In genomic region chr11:106875013-106875412, GRCh38 we compare ENCODE assay signal across 13 cellular contexts.
DNase-seq lines count a peak whose midpoint lies in the region; ATAC-seq and TF ChIP-seq lines count a peak whose summit lies in the region.
"Had no signal": no experiment of that assay in that cellular context is flagged by ENCODE, and none has a peak within 500 bp of the region (broad histone marks: within the 10 kb centered on the region; RNA-seq: fewer than 3 reads in every experiment).

No MANE protein-coding gene starts in this region.

- no peaks in the 10 kb centered on the region for H3K36me3 ChIP-seq in WERI-Rb-1

- no peaks in the 10 kb centered on the region for H3K9me3 ChIP-seq in WERI-Rb-1 (ENCODE audit: severe bottlenecking)

- ATAC-seq in SK-N-SH treated with all-trans-retinoic acid at 6 μM for 48 hours: peak; percentile 58; the same call in 2 of the 3 replicates
- ATAC-seq: CD8-positive, alpha-beta T cell had no signal

- DNase-seq in HT1080 (ENCODE audit: low read depth): peak; percentile 8
- DNase-seq in choroid plexus epithelial cell (ENCODE audit: low read depth): peak; percentile 44
- peak; percentile 36 for DNase-seq in iris pigment epithelial cell (ENCODE audit: low read depth)
- DNase-seq in posterior vena cava (ENCODE audit: low spot score): no peak
- no peak for DNase-seq in GM03348 (ENCODE audit: low spot score)
- DNase-seq in WERI-Rb-1: no peak
- DNase-seq in retina: no peak
- DNase-seq: CD8-positive, alpha-beta T cell; H9; NCI-H345; NCI-H748 treated with DMSO at 0.1 percent for 48 hours; SHP77 treated with DMSO at 0.1 percent for 48 hours had no signal

- H3K4me3 ChIP-seq in choroid plexus epithelial cell (ENCODE audit: low read depth, low read length) (no peak overlapping the region), WERI-Rb-1 (ENCODE audit: low read depth, low read length) (no peak overlapping the region)

- TF ChIP-seq CTCF in choroid plexus epithelial cell (conservative IDR thresholded peaks at IDR 0.05; ENCODE audit: low read depth, low read length) (no peak), WERI-Rb-1 (IDR thresholded peaks at IDR 0.05; ENCODE audit: low read depth, low read length) (no peak)

- no peaks in the 10 kb centered on the region for H3K27me3 ChIP-seq in WERI-Rb-1 (ENCODE audit: insufficient read depth, low read depth, severe bottlenecking)

- H3K27ac ChIP-seq in WERI-Rb-1: no peak overlapping the region

- intact Hi-C loops in posterior vena cava (cut with DNase I): no loop called here

TF ChIP-seq in SK-N-SH treated with all-trans-retinoic acid at 6 μM for 48 hours, 23 proteins besides CTCF, POLR2A, EP300 and RAD21:
- TF ChIP-seq TCF4 (CRISPR knock-in tag; IDR thresholded peaks at IDR 0.05; ENCODE audit: borderline replicate concordance) (no peak), ISL1 (CRISPR knock-in tag; IDR thresholded peaks at IDR 0.05) (no peak), PPARA (CRISPR knock-in tag; IDR thresholded peaks at IDR 0.05; ENCODE audit: borderline replicate concordance) (no peak), ESRRG (CRISPR knock-in tag; IDR thresholded peaks at IDR 0.05) (no peak), BACH2 (CRISPR knock-in tag; IDR thresholded peaks at IDR 0.05; ENCODE audit: borderline replicate concordance) (no peak), RARB (CRISPR knock-in tag; IDR thresholded peaks at IDR 0.05) (no peak), ZFP3 (CRISPR knock-in tag; IDR thresholded peaks at IDR 0.05) (no peak), CSRNP3 (CRISPR knock-in tag; IDR thresholded peaks at IDR 0.05) (no peak), TSHZ2 (CRISPR knock-in tag; IDR thresholded peaks at IDR 0.05) (no peak), TOX (CRISPR knock-in tag; IDR thresholded peaks at IDR 0.05; ENCODE audit: borderline replicate concordance) (no peak), SNAI2 (CRISPR knock-in tag; IDR thresholded peaks at IDR 0.05) (no peak), ZNF565 (CRISPR knock-in tag; conservative IDR thresholded peaks at IDR 0.05; ENCODE audit: low read depth) (no peak), ZNF70 (CRISPR knock-in tag; IDR thresholded peaks at IDR 0.05) (no peak), PATZ1 (CRISPR knock-in tag; IDR thresholded peaks at IDR 0.05; ENCODE audit: borderline replicate concordance) (no peak), ZC3H10 (CRISPR knock-in tag; IDR thresholded peaks at IDR 0.05) (no peak), ZFP30 (CRISPR knock-in tag; IDR thresholded peaks at IDR 0.05) (no peak), OSR1 (CRISPR knock-in tag; IDR thresholded peaks at IDR 0.05) (no peak)

Comparison
In these comparisons a context has a peak if more than half of its experiments do, and no peak if none do; other contexts are left out.
1. DNase-seq: peak in HT1080 (single experiment), choroid plexus epithelial cell (single experiment) and iris pigment epithelial cell (single experiment); none in posterior vena cava (single experiment), GM03348 (single experiment), WERI-Rb-1 (single experiment) and retina (single experiment).